In the genomic region with DNA sequence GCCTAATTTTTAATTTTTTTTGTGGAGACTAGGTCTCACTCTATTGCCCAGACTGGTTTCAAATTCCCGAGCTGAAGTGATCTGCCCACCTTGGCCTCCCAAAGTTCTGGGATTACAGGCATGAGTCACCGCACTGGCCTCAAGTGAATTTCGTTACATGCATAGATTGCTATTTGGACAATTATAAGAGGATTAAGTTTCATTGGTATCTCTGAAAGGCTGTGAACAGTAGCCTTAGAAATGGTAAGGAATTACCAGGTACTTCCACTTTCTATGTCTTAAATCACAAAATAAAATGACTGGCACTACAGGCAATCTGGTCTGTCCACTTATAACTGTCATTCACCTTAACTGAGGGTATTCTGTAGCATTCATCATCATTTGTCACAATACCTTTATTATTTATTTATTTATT, we compare ENCODE assay signal across 15 cellular contexts. TPM values are rescaled to one million over a fixed set of nuclear protein-coding genes. Genes with fewer than 3 reads are reported as not detected.
DNase-seq lines count a peak whose midpoint lies in the region; ATAC-seq and TF ChIP-seq lines count a peak whose summit lies in the region.
"Had no signal": no experiment of that assay in that cellular context is flagged by ENCODE, and none has a peak within 500 bp of the region (broad histone marks: within the 10 kb centered on the region; RNA-seq: fewer than 3 reads in every experiment).

No MANE protein-coding gene starts in this region.

- H3K4me1 ChIP-seq in mesenchymal stem cell (ENCODE audit: control insufficient read depth, insufficient read depth, low read depth, low read length) (peaks cover 28% of the 10 kb centered on the region), transverse colon (peaks cover 8 to 21% (median 19%) of the 10 kb centered on the region in 4 donors), right atrium auricular region (peaks cover 0 to 16% of the 10 kb centered on the region in 2 donors)
- H3K4me1 ChIP-seq: prostate gland had no signal

- no peaks in the 10 kb centered on the region for H3K27me3 ChIP-seq in CD4-positive, alpha-beta T cell (ENCODE audit: control insufficient read depth, insufficient read depth, low read length)
- H3K27me3 ChIP-seq in mesenchymal stem cell (ENCODE audit: control insufficient read depth in 1 of 2, insufficient read depth in 1 of 2, low read length in 2 of 2) (no peaks in the 10 kb centered on the region), transverse colon (no peaks in the 10 kb centered on the region), right atrium auricular region (no peaks in the 10 kb centered on the region)

- H2AFZ ChIP-seq in mesenchymal stem cell (ENCODE audit: low read depth, low read length) = no peak overlapping the region

- no peak overlapping the region for H2BK120ac ChIP-seq in mesenchymal stem cell (ENCODE audit: low read depth, low read length)

- no peak overlapping the region for H2BK12ac ChIP-seq in mesenchymal stem cell (ENCODE audit: low read length in 2 of 2)

- 42% methylated on average over 3 of the region's 3 CpGs for WGBS in mesenchymal stem cell
- WGBS in transverse colon (ENCODE audit: low coverage in 1 of 2), 2 donors = 76 to 87% methylated on average over 3 of the region's 3 CpGs

- H3K4me2 ChIP-seq in mesenchymal stem cell (ENCODE audit: low read length, poor library complexity, severe bottlenecking) = no peak overlapping the region

- no peaks in the 10 kb centered on the region for H3K27me3 Mint-ChIP-seq in CD4-positive, alpha-beta T cell
- H3K27me3 Mint-ChIP-seq: activated naive CD8-positive, alpha-beta T cell treated with anti-CD3 and anti-CD28 coated beads, Interleukin-2, amount 10 ng/mL, durations not matched to agents 7 days and 5 days; CD4-positive, alpha-beta memory T cell had no signal

- no peak for ATAC-seq in CD4-positive, alpha-beta T cell (ENCODE audit: poor library complexity)
- ATAC-seq in GM18867 (IDR thresholded peaks at IDR 0.05; ENCODE audit: unreplicated experiment) = no peak
- ATAC-seq: left lobe of liver had no signal

- no peak overlapping the region for H4K8ac ChIP-seq in mesenchymal stem cell (ENCODE audit: low read length)

- H2BK15ac ChIP-seq in mesenchymal stem cell (ENCODE audit: low read depth, poor library complexity, severe bottlenecking) = no peak overlapping the region

- TF ChIP-seq POLR2A in transverse colon (IDR thresholded peaks at IDR 0.05) = no peak

- in situ Hi-C loops in astrocyte of the spinal cord (cut with HindIII; ENCODE audit: low sequenced_read_pairs) (no loop called here), transverse colon (cut with MboI; ENCODE audit: low pct_ligation_motif_present in 1 of 4, low pct_unique_long_range_greater_than_20kb in 1 of 4, low sequenced_read_pairs in 3 of 4) (no loop called here)

- H3K4me1 Mint-ChIP-seq in CD4-positive, alpha-beta T cell (ENCODE audit: low read depth) = peaks cover 24% of the 10 kb centered on the region

- H3K4me3 Mint-ChIP-seq in CD4-positive, alpha-beta T cell = no peak overlapping the region
- H3K4me3 Mint-ChIP-seq: activated naive CD8-positive, alpha-beta T cell treated with anti-CD3 and anti-CD28 coated beads, Interleukin-2, amount 10 ng/mL, durations not matched to agents 7 days and 5 days had no signal

- H3K23ac ChIP-seq in mesenchymal stem cell (ENCODE audit: low read length in 2 of 2) = no peak overlapping the region

- H3K4me3 ChIP-seq in astrocyte of the spinal cord (ENCODE audit: low read depth, low read length) (no peak overlapping the region), mesenchymal stem cell (ENCODE audit: insufficient read depth in 1 of 2, low read depth in 1 of 2, low read length in 2 of 2) (no peak overlapping the region), transverse colon (no peak overlapping the region), right atrium auricular region (no peak overlapping the region)
- H3K4me3 ChIP-seq: prostate gland had no signal

- peak overlapping the region; percentile 49 for H3K9ac ChIP-seq in mesenchymal stem cell (ENCODE audit: low read length)

- CTCF ChIA-PET in CD4-positive, alpha-beta T cell (lab: Charles Lee) = interaction anchor here (0.9 to 3.3 kb wide), 2 partner anchors 9 to 123 kb away, joined by 3 to 12 read pairs; a partner anchor contains a TSS

- POLR2A ChIA-PET in CD4-positive, alpha-beta T cell (lab: Charles Lee) = interaction anchor here (1.1 to 1.2 kb wide), 2 partner anchors 9 to 27 kb away, joined by 4 to 5 read pairs; no protein-coding TSS in a partner anchor

- peaks cover 24% of the 10 kb centered on the region for H3K36me3 Mint-ChIP-seq in CD4-positive, alpha-beta T cell (ENCODE audit: low read depth)

- no peak overlapping the region for H4K91ac ChIP-seq in mesenchymal stem cell (ENCODE audit: low read length)

- intact Hi-C loops in CD4-positive, alpha-beta T cell (cut with DNase I, micrococcal nuclease) = loop anchor here in 1 of 2 experiments (10.0 kb wide), 2 partner anchors 399 to 469 kb away; a partner anchor contains a TSS
- intact Hi-C loops in transverse colon (cut with DNase I; ENCODE audit: low total_unique reads) = no loop called here

- no peak for TF ChIP-seq CTCF in CD4-positive, alpha-beta T cell (IDR thresholded peaks at IDR 0.05)
- TF ChIP-seq CTCF in astrocyte of the spinal cord (IDR thresholded peaks at IDR 0.05; ENCODE audit: low read depth, low read length) (no peak), transverse colon (IDR thresholded peaks at IDR 0.05) (no peak), right atrium auricular region (IDR thresholded peaks at IDR 0.05) (no peak)

- H3K27ac ChIP-seq in CD4-positive, alpha-beta T cell (ENCODE audit: low read depth, low read length) = no peak overlapping the region
- peak overlapping the region; percentile 98 for H3K27ac ChIP-seq in mesenchymal stem cell (ENCODE audit: low read length, poor library complexity, severe bottlenecking)
- H3K27ac ChIP-seq in transverse colon = no peak overlapping the region
- H3K27ac ChIP-seq in right atrium auricular region = no peak overlapping the region
- H3K27ac ChIP-seq: prostate gland had no signal

- no peak overlapping the region for H2BK5ac ChIP-seq in mesenchymal stem cell (ENCODE audit: low read depth, low read length, poor library complexity, severe bottlenecking)

- no peak overlapping the region for H3K4ac ChIP-seq in mesenchymal stem cell (ENCODE audit: low read depth in 1 of 2, low read length in 2 of 2)

- H3K18ac ChIP-seq in mesenchymal stem cell (ENCODE audit: low read depth in 1 of 2, low read length in 2 of 2) = no peak overlapping the region

- no peaks in the 10 kb centered on the region for H3K9me3 ChIP-seq in CD4-positive, alpha-beta T cell (ENCODE audit: control insufficient read depth, low read length)
- H3K9me3 ChIP-seq in mesenchymal stem cell (ENCODE audit: control insufficient read depth, low read length) (no peaks in the 10 kb centered on the region), transverse colon (no peaks in the 10 kb centered on the region), right atrium auricular region (no peaks in the 10 kb centered on the region)
- H3K9me3 ChIP-seq: prostate gland had no signal

- peak; percentile 87 for TF ChIP-seq EP300 in Ishikawa (IDR thresholded peaks at IDR 0.05; ENCODE audit: borderline replicate concordance)
- no peak for TF ChIP-seq EP300 in transverse colon (IDR thresholded peaks at IDR 0.05; ENCODE audit: low read depth)

- no peak for TF ChIP-seq RAD21 in Ishikawa (IDR thresholded peaks at IDR 0.05; ENCODE audit: low read depth)

- H2AK5ac ChIP-seq in mesenchymal stem cell (ENCODE audit: low read length, severe bottlenecking) = no peak overlapping the region

- H3K9me3 Mint-ChIP-seq in CD4-positive, alpha-beta T cell = no peaks in the 10 kb centered on the region
- H3K9me3 Mint-ChIP-seq: activated naive CD8-positive, alpha-beta T cell treated with anti-CD3 and anti-CD28 coated beads, Interleukin-2, amount 10 ng/mL, durations not matched to agents 7 days and 5 days had no signal

- peaks cover 1% of the 10 kb centered on the region for H3K79me1 ChIP-seq in mesenchymal stem cell (replicated peaks; ENCODE audit: low read length, poor library complexity, severe bottlenecking)

- H3K36me3 ChIP-seq in mesenchymal stem cell (ENCODE audit: control insufficient read depth in 1 of 2, insufficient read depth in 2 of 2, low read depth in 1 of 2, low read length in 2 of 2) (peaks cover 1 to 2% of the 10 kb centered on the region in 2 experiments), transverse colon (peaks cover 0 to under 1% (median 0%) of the 10 kb centered on the region in 4 donors), right atrium auricular region (peaks cover 2% of the 10 kb centered on the region)
- H3K36me3 ChIP-seq: prostate gland had no signal

- peak overlapping the region; percentile 40 for H3K27ac Mint-ChIP-seq in CD4-positive, alpha-beta T cell
- H3K27ac Mint-ChIP-seq: activated naive CD8-positive, alpha-beta T cell treated with anti-CD3 and anti-CD28 coated beads, Interleukin-2, amount 10 ng/mL, durations not matched to agents 7 days and 5 days had no signal

- no peak overlapping the region for H3K14ac ChIP-seq in mesenchymal stem cell (ENCODE audit: low read length in 2 of 2)

- no peak for DNase-seq in CD4-positive, alpha-beta T cell
- DNase-seq in astrocyte of the spinal cord (ENCODE audit: low read depth, low spot score) (peak; percentile 84), mesenchymal stem cell (peak; percentile 77), transverse colon (no peak), right atrium auricular region (ENCODE audit: low spot score) (no peak)
- no peak for DNase-seq in activated CD4-positive, alpha-beta T cell treated with anti-CD3 and anti-CD28 coated beads for 48 hours
- DNase-seq: activated CD4-positive, alpha-beta T cell treated with anti-CD3 and anti-CD28 coated beads, Interleukin-2, amount 50 U/mL, for 48 hours; activated naive CD8-positive, alpha-beta T cell treated with anti-CD3 and anti-CD28 coated beads, Interleukin-2, amount 10 ng/mL, durations not matched to agents 7 days and 5 days; CD4-positive, alpha-beta memory T cell; NCI-H2081 had no signal

RNA-seq across cellular contexts. Expression of a gene that starts 2.9 kb away (rescaled TPM):
- total RNA-seq in CD4-positive, alpha-beta T cell = 10 to 100 TPM; 68.5 to 74.3 TPM
- polyA plus RNA-seq in mesenchymal stem cell (2013, experiment 1 of 2) = 16.8 TPM
- 18.0 TPM for polyA plus RNA-seq in mesenchymal stem cell (2013, experiment 2 of 2)
- total RNA-seq in transverse colon = 10 to 100 TPM; 20.9 to 27.5 (median 22.4) TPM
- 10 to 100 TPM in 1 of 2 donors, 1 to 10 TPM in 1; 9.2 to 11.9 TPM for total RNA-seq in right atrium auricular region

RNA-seq across cellular contexts. Expression of a gene that starts 21.2 kb away (rescaled TPM):
- 10 to 100 TPM; 16.9 to 19.3 TPM for total RNA-seq in CD4-positive, alpha-beta T cell
- 10.7 TPM for polyA plus RNA-seq in mesenchymal stem cell (2013, experiment 1 of 2)
- 11.4 TPM for polyA plus RNA-seq in mesenchymal stem cell (2013, experiment 2 of 2)
- 10 to 100 TPM in 2 of 4 donors, 1 to 10 TPM in 2; 7.2 to 17.2 (median 9.6) TPM for total RNA-seq in transverse colon
- total RNA-seq in right atrium auricular region = 1 to 10 TPM; 1.9 to 7.0 TPM

RNA-seq across cellular contexts. Expression of a gene that starts 22.5 kb away (rescaled TPM):
- total RNA-seq in CD4-positive, alpha-beta T cell = 10 to 100 TPM; 39.8 to 42.1 TPM
- 7.2 TPM for polyA plus RNA-seq in mesenchymal stem cell (2013, experiment 1 of 2)
- polyA plus RNA-seq in mesenchymal stem cell (2013, experiment 2 of 2) = 7.0 TPM
- 10 to 100 TPM; 10.9 to 31.0 (median 14.4) TPM for total RNA-seq in transverse colon
- 1 to 10 TPM; 2.5 to 2.9 TPM for total RNA-seq in right atrium auricular region

RNA-seq across cellular contexts. Expression of a gene that starts 56.2 kb away (rescaled TPM):
- total RNA-seq in CD4-positive, alpha-beta T cell = 1 to 10 TPM; 4.4 to 5.8 TPM
- 0.33 TPM for polyA plus RNA-seq in mesenchymal stem cell (2013, experiment 1 of 2)
- polyA plus RNA-seq in mesenchymal stem cell (2013, experiment 2 of 2) = 0.33 TPM
- total RNA-seq in transverse colon (1 to 10 TPM in 3 of 4 donors, under 1 TPM in 1; 0.60 to 9.0 (median 5.3) TPM), right atrium auricular region (10 to 100 TPM in 1 of 2 donors, 1 to 10 TPM in 1; 4.6 to 14.3 TPM)
- total RNA-seq: epithelial cell of proximal tubule had no signal
- polyA plus RNA-seq: CD4-positive, alpha-beta memory T cell had no signal

Comparison
In these comparisons a context has a peak if more than half of its experiments do, and no peak if none do; other contexts are left out.
1. DNase-seq: peak in astrocyte of the spinal cord (single experiment) and mesenchymal stem cell (single experiment); none in CD4-positive, alpha-beta T cell (0 of 10), activated CD4-positive, alpha-beta T cell treated with anti-CD3 and anti-CD28 coated beads for 48 hours (single experiment), transverse colon (single experiment) and right atrium auricular region (single experiment).